In genomic region chr5:136077046-136077445, GRCh38 we compare ENCODE assay signal across 33 cellular contexts. TPM values are rescaled to one million over a fixed set of nuclear protein-coding genes. Genes with fewer than 3 reads are reported as not detected.
"Had no signal": no experiment of that assay in that cellular context is flagged by ENCODE, and none has a peak within 500 bp of the region (broad histone marks: within the 10 kb centered on the region; RNA-seq: fewer than 3 reads in every experiment).

No MANE protein-coding gene starts in this region.

- H3K36me3 ChIP-seq: ascending aorta, breast epithelium, cardiac muscle cell, esophagus squamous epithelium, gastroesophageal sphincter had no signal

- DNase-seq: activated CD4-positive, alpha-beta T cell treated with anti-CD3 and anti-CD28 coated beads for 1 hour; activated CD4-positive, alpha-beta T cell treated with anti-CD3 and anti-CD28 coated beads for 4 hours; activated CD4-positive, alpha-beta T cell treated with anti-CD3 and anti-CD28 coated beads, Interleukin-2, amount 10 ng/mL, durations not matched to agents 7 days and 5 days; activated CD4-positive, alpha-beta T cell treated with anti-CD3 and anti-CD28 coated beads, Interleukin-2, amount 50 U/mL, for 48 hours; activated CD8-positive, alpha-beta memory T cell treated with anti-CD3 and anti-CD28 coated beads, Interleukin-2, amount 10 ng/mL, durations not matched to agents 7 days and 5 days; activated CD8-positive, alpha-beta memory T cell treated with anti-CD3 and anti-CD28 coated beads, Interleukin-2, amount 50 U/mL, for 4 hours; activated CD8-positive, alpha-beta T cell treated with anti-CD3 and anti-CD28 coated beads for 36 hours; activated gamma-delta T cell; activated naive CD4-positive, alpha-beta T cell; activated naive CD4-positive, alpha-beta T cell treated with anti-CD3 and anti-CD28 coated beads, Interleukin-2, amount 10 ng/mL, durations not matched to agents 7 days and 5 days; activated naive CD8-positive, alpha-beta T cell treated with anti-CD3 and anti-CD28 coated beads, Interleukin-2, amount 10 ng/mL, durations not matched to agents 7 days and 5 days; activated T-cell treated with anti-CD3 and anti-CD28 coated beads, Interleukin-2, amount 50 U/mL, for 24 hours; activated T-cell treated with anti-CD3 and anti-CD28 coated beads, Interleukin-2, amount 50 U/mL, for 72 hours; central memory CD4-positive, alpha-beta T cell; cerebellar nuclear complex; dorsolateral prefrontal cortex; effector CD4-positive, alpha-beta T cell; effector memory CD8-positive, alpha-beta T cell; erythroblast; esophagus squamous epithelium; foreskin melanocyte; head of caudate nucleus; T-helper 2 cell had no signal

- H3K4me1 ChIP-seq: ascending aorta, breast epithelium had no signal

- H3K36me3 Mint-ChIP-seq: activated CD8-positive, alpha-beta memory T cell treated with anti-CD3 and anti-CD28 coated beads, Interleukin-2, amount 10 ng/mL, durations not matched to agents 7 days and 5 days; activated naive CD4-positive, alpha-beta T cell treated with anti-CD3 and anti-CD28 coated beads, Interleukin-2, amount 10 ng/mL, durations not matched to agents 7 days and 5 days; activated naive CD8-positive, alpha-beta T cell treated with anti-CD3 and anti-CD28 coated beads, Interleukin-2, amount 10 ng/mL, durations not matched to agents 7 days and 5 days; brain; WTC11 had no signal

- H3K27ac Mint-ChIP-seq: activated CD4-positive, alpha-beta T cell treated with anti-CD3 and anti-CD28 coated beads, Interleukin-2, amount 10 ng/mL, durations not matched to agents 7 days and 5 days; activated CD8-positive, alpha-beta memory T cell treated with anti-CD3 and anti-CD28 coated beads, Interleukin-2, amount 10 ng/mL, durations not matched to agents 7 days and 5 days; activated CD8-positive, alpha-beta T cell treated with anti-CD3 and anti-CD28 coated beads for 36 hours; activated naive CD4-positive, alpha-beta T cell treated with anti-CD3 and anti-CD28 coated beads, Interleukin-2, amount 10 ng/mL, durations not matched to agents 7 days and 5 days; activated naive CD4-positive, alpha-beta T cell treated with anti-CD3 and anti-CD28 coated beads, Interleukin-2, amount 50 U/mL, for 72 hours; activated naive CD8-positive, alpha-beta T cell treated with anti-CD3 and anti-CD28 coated beads, Interleukin-2, amount 10 ng/mL, durations not matched to agents 7 days and 5 days; activated T-cell treated with anti-CD3 and anti-CD28 coated beads, Interleukin-2, amount 50 U/mL, for 24 hours; activated T-cell treated with anti-CD3 and anti-CD28 coated beads, Interleukin-2, amount 50 U/mL, for 72 hours; brain; dendritic cell treated with granulocyte-macrophage colony-stimulating factor and Interleukin-4, amounts not matched to agents 40 ng/mL and 50 ng/mL, for 4 days; effector memory CD8-positive, alpha-beta T cell; WTC11 had no signal

- H3K4me1 Mint-ChIP-seq: activated CD4-positive, alpha-beta T cell treated with anti-CD3 and anti-CD28 coated beads, Interleukin-2, amount 10 ng/mL, durations not matched to agents 7 days and 5 days had no signal

- H3K4me3 ChIP-seq: ascending aorta, breast epithelium, cardiac muscle cell, coronary artery, dorsolateral prefrontal cortex, esophagus squamous epithelium, gastroesophageal sphincter had no signal

- H3K9me3 Mint-ChIP-seq: activated CD4-positive, alpha-beta T cell treated with anti-CD3 and anti-CD28 coated beads, Interleukin-2, amount 10 ng/mL, durations not matched to agents 7 days and 5 days; activated CD8-positive, alpha-beta T cell treated with anti-CD3 and anti-CD28 coated beads for 36 hours; activated naive CD4-positive, alpha-beta T cell treated with anti-CD3 and anti-CD28 coated beads, Interleukin-2, amount 10 ng/mL, durations not matched to agents 7 days and 5 days; activated naive CD4-positive, alpha-beta T cell treated with anti-CD3 and anti-CD28 coated beads, Interleukin-2, amount 50 U/mL, for 72 hours; activated naive CD8-positive, alpha-beta T cell treated with anti-CD3 and anti-CD28 coated beads, Interleukin-2, amount 10 ng/mL, durations not matched to agents 7 days and 5 days; activated T-cell treated with anti-CD3 and anti-CD28 coated beads, Interleukin-2, amount 50 U/mL, for 24 hours; activated T-cell treated with anti-CD3 and anti-CD28 coated beads, Interleukin-2, amount 50 U/mL, for 72 hours; dendritic cell treated with granulocyte-macrophage colony-stimulating factor and Interleukin-4, amounts not matched to agents 40 ng/mL and 50 ng/mL, for 4 days; effector memory CD8-positive, alpha-beta T cell; WTC11 had no signal

- H3K27me3 ChIP-seq: ascending aorta, breast epithelium, gastroesophageal sphincter had no signal

- H3K27ac ChIP-seq: ascending aorta, breast epithelium, cardiac muscle cell, coronary artery, dorsolateral prefrontal cortex, esophagus squamous epithelium, gastroesophageal sphincter, VCaP had no signal

- ATAC-seq: activated CD8-positive, alpha-beta memory T cell treated with anti-CD3 and anti-CD28 coated beads, Interleukin-2, amount 10 ng/mL, durations not matched to agents 7 days and 5 days; activated CD8-positive, alpha-beta T cell treated with anti-CD3 and anti-CD28 coated beads for 36 hours; activated naive CD4-positive, alpha-beta T cell treated with anti-CD3 and anti-CD28 coated beads, Interleukin-2, amount 50 U/mL, for 72 hours; activated T-cell treated with anti-CD3 and anti-CD28 coated beads, Interleukin-2, amount 50 U/mL, for 72 hours; effector memory CD8-positive, alpha-beta T cell; gastroesophageal sphincter; WTC11 had no signal

- H3K9me3 ChIP-seq: ascending aorta, breast epithelium, esophagus squamous epithelium, gastroesophageal sphincter had no signal

- H3K4me3 Mint-ChIP-seq: activated CD4-positive, alpha-beta T cell treated with anti-CD3 and anti-CD28 coated beads, Interleukin-2, amount 10 ng/mL, durations not matched to agents 7 days and 5 days; activated CD8-positive, alpha-beta memory T cell treated with anti-CD3 and anti-CD28 coated beads, Interleukin-2, amount 10 ng/mL, durations not matched to agents 7 days and 5 days; activated CD8-positive, alpha-beta T cell treated with anti-CD3 and anti-CD28 coated beads for 36 hours; activated naive CD4-positive, alpha-beta T cell treated with anti-CD3 and anti-CD28 coated beads, Interleukin-2, amount 10 ng/mL, durations not matched to agents 7 days and 5 days; activated naive CD8-positive, alpha-beta T cell treated with anti-CD3 and anti-CD28 coated beads, Interleukin-2, amount 10 ng/mL, durations not matched to agents 7 days and 5 days; activated T-cell treated with anti-CD3 and anti-CD28 coated beads, Interleukin-2, amount 50 U/mL, for 24 hours; activated T-cell treated with anti-CD3 and anti-CD28 coated beads, Interleukin-2, amount 50 U/mL, for 72 hours; brain; dendritic cell treated with granulocyte-macrophage colony-stimulating factor and Interleukin-4, amounts not matched to agents 40 ng/mL and 50 ng/mL, for 4 days; effector memory CD8-positive, alpha-beta T cell; WTC11 had no signal

RNA-seq across cellular contexts. Expression of gene TGFBI, which starts 48.3 kb away (rescaled TPM):
- total RNA-seq: activated CD8-positive, alpha-beta T cell treated with anti-CD3 and anti-CD28 coated beads for 36 hours; activated naive CD4-positive, alpha-beta T cell treated with anti-CD3 and anti-CD28 coated beads, Interleukin-2, amount 50 U/mL, for 72 hours; activated T-cell treated with anti-CD3 and anti-CD28 coated beads, Interleukin-2, amount 50 U/mL, for 72 hours had no signal
